In the genomic region with DNA sequence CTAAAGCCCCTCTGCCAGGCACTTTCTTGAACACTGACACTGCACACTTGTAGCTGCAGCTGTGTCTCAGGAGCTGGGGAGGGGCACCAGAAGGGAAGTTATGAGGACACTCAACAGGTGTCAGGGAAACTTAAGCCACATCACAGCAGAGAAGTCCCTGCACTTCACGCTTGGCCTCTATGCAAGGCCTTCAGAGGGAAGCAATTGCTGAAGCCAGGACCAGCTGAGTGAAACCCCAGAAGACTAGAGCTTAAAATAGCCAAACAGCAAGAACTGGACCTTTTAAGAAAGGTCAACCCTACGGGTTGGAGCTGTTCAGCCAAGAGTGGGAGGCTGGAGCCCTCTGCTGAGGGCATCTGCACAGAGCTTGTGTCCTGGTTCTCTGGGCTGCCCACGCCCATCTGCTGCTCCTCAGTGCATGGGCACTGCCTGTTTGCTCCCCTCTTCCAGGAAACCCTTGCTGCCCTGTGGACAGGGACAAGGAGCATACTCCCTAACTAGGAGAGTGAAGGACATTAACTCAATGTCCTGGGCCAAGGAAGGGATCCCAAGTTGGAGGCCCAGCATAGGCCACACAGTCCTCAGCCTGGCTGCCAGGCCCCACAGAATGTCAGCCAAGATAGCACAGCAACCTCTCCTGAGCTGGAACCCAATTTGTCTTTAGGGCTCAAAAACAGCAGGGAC, we compare ENCODE assay signal across 13 cellular contexts. TPM values are rescaled to one million over a fixed set of nuclear protein-coding genes. Genes with fewer than 3 reads are reported as not detected.
DNase-seq lines count a peak whose midpoint lies in the region; ATAC-seq and TF ChIP-seq lines count a peak whose summit lies in the region.
"Had no signal": no experiment of that assay in that cellular context is flagged by ENCODE, and none has a peak within 500 bp of the region (broad histone marks: within the 10 kb centered on the region; RNA-seq: fewer than 3 reads in every experiment).

No MANE protein-coding gene starts in this region.

- H3K36me3 ChIP-seq in heart right ventricle (peaks cover 9 to 85% (median 63%) of the 10 kb centered on the region in 9 donors), lower lobe of right lung (peaks cover 78% of the 10 kb centered on the region), upper lobe of right lung (peaks cover 76% of the 10 kb centered on the region)

- H3K27ac ChIP-seq in heart right ventricle (peak overlapping the region in 9 of 10 donors; percentile 22 to 82 (median 74)), VCaP (peak overlapping the region; percentile 42), lower lobe of right lung (peak overlapping the region; percentile 27), upper lobe of right lung (peak overlapping the region; percentile 6)
- H3K27ac ChIP-seq: GM23248 had no signal

- H3K4me3 ChIP-seq in heart right ventricle (no peak overlapping the region), lower lobe of right lung (no peak overlapping the region), upper lobe of right lung (no peak overlapping the region)
- H3K4me3 ChIP-seq: GM23248 had no signal

- intact Hi-C loops in heart right ventricle (cut with DNase I) = loop anchor here in 7 of 10 donors (2.0 to 10.0 kb wide), 7 partner anchors 21 to 73 kb away; a partner anchor contains a TSS
- intact Hi-C loops in left cardiac atrium (cut with DNase I) = loop anchor here in 1 of 2 donors (5.0 kb wide), 1 partner anchor 71 kb away; a partner anchor contains a TSS
- intact Hi-C loops in lower lobe of right lung (cut with DNase I) = no loop called here
- intact Hi-C loops in upper lobe of right lung (cut with DNase I) = loop anchor here (10.0 kb wide), 1 partner anchor 83 kb away; no protein-coding TSS in a partner anchor

- H3K9me3 ChIP-seq in heart right ventricle (no peaks in the 10 kb centered on the region), lower lobe of right lung (no peaks in the 10 kb centered on the region), upper lobe of right lung (no peaks in the 10 kb centered on the region)

- peaks cover 27 to 64% (median 54%) of the 10 kb centered on the region in 9 donors for H3K4me1 ChIP-seq in heart right ventricle
- H3K4me1 ChIP-seq in lower lobe of right lung = peaks cover 34% of the 10 kb centered on the region
- H3K4me1 ChIP-seq in upper lobe of right lung = peaks cover 14% of the 10 kb centered on the region

- ATAC-seq in heart right ventricle = peak in 5 of 8 donors; percentile 1 to 43 (median 5)
- ATAC-seq in left cardiac atrium = no peak
- ATAC-seq in lower lobe of right lung = no peak
- no peak for ATAC-seq in upper lobe of right lung

- TF ChIP-seq CTCF in heart right ventricle (IDR thresholded peaks at IDR 0.05) (peak in 1 of 9 donors; percentile 4), VCaP (conservative IDR thresholded peaks at IDR 0.05) (no peak), lower lobe of right lung (IDR thresholded peaks at IDR 0.05) (no peak), upper lobe of right lung (IDR thresholded peaks at IDR 0.05) (no peak)

- WGBS in heart right ventricle, 2 donors = 57 to 59% methylated on average over 3 of the region's 3 CpGs

- DNase-seq in heart right ventricle = no peak
- DNase-seq in left cardiac atrium = no peak
- no peak for DNase-seq in lower lobe of right lung
- no peak for DNase-seq in upper lobe of right lung
- DNase-seq in HT-29 (ENCODE audit: low spot score) = no peak
- DNase-seq in effector CD8-positive, alpha-beta T cell (lab: John Stamatoyannopoulos, UW) = no peak
- no peak for DNase-seq in OCI-M2 (lab: John Stamatoyannopoulos, UW; ENCODE audit: unreplicated experiment)
- DNase-seq: EL, GM23248, MV-4-11, nucleus accumbens, SIG-M5 had no signal

- peaks cover 0 to 17% (median 6%) of the 10 kb centered on the region in 7 donors for H3K27me3 ChIP-seq in heart right ventricle
- peaks cover 9% of the 10 kb centered on the region for H3K27me3 ChIP-seq in lower lobe of right lung (ENCODE audit: low read depth)
- H3K27me3 ChIP-seq in upper lobe of right lung = no peaks in the 10 kb centered on the region

RNA-seq across cellular contexts. Expression of a gene that starts 3.9 kb away (rescaled TPM):
- total RNA-seq in heart right ventricle = under 1 TPM in 1 of 10 donors, not detected in 9; 0.20 TPM
- under 1 TPM in 1 of 2 donors, not detected in 1; 0.06 TPM for polyA plus RNA-seq in heart right ventricle
- not detected for total RNA-seq in left cardiac atrium
- 29.3 TPM for total RNA-seq in lower lobe of right lung
- 27.4 TPM for total RNA-seq in upper lobe of right lung
- total RNA-seq in HT-29 (2014; rRNA removed; shearing (Covaris generic)) = 0.03 and 0.29 TPM in 2 replicates
- total RNA-seq: GM23248 had no signal
- polyA plus RNA-seq: GM23248 had no signal

RNA-seq across cellular contexts. Expression of a gene that starts 29.5 kb away (rescaled TPM):
- total RNA-seq in heart right ventricle = 1,000 to 10,000 TPM in 6 of 10 donors, 100 to 1,000 TPM in 4; 851 to 1,508 (median 1,153) TPM
- 100 to 1,000 TPM; 549 to 755 TPM for polyA plus RNA-seq in heart right ventricle
- 1,000 to 10,000 TPM in 1 of 2 donors, 100 to 1,000 TPM in 1; 881 to 1,100 TPM for total RNA-seq in left cardiac atrium
- total RNA-seq in lower lobe of right lung = 443 TPM
- total RNA-seq in upper lobe of right lung = 426 TPM
- total RNA-seq in HT-29 (2014; rRNA removed; shearing (Covaris generic)) = 1,702 and 1,855 TPM in 2 replicates

Comparison
In these comparisons a context has a peak if more than half of its experiments do, and no peak if none do; other contexts are left out.
1. ATAC-seq: peak in heart right ventricle (5 of 8); none in left cardiac atrium (0 of 2), lower lobe of right lung (0 of 2) and upper lobe of right lung (single experiment).
2. H3K27ac ChIP-seq: peak in every context shown above with its lines; median percentile 74 in heart right ventricle; 42 in VCaP; 27 in lower lobe of right lung; 6 in upper lobe of right lung.
3. RNA of a gene that starts 3.9 kb away (total RNA-seq): 29.3 TPM in lower lobe of right lung (single experiment) and 27.4 TPM in upper lobe of right lung (single experiment); not detected in left cardiac atrium, 0.20 TPM in heart right ventricle and 0.03 to 0.29 TPM in HT-29; every median in the first group is over 10 times any median in the second.